In genomic region chr15:39145146-39145545, GRCh38 we compare ENCODE assay signal across 14 cellular contexts.
"Had no signal": no experiment of that assay in that cellular context is flagged by ENCODE, and none has a peak within 500 bp of the region (broad histone marks: within the 10 kb centered on the region; RNA-seq: fewer than 3 reads in every experiment).

No MANE protein-coding gene starts in this region.

- H3K9me3 ChIP-seq: tibial nerve had no signal

- H3K27me3 ChIP-seq: brain microvascular endothelial cell, tibial nerve had no signal

- H3K27ac ChIP-seq: brain microvascular endothelial cell had no signal

- ATAC-seq: activated T-cell treated with anti-CD3 and anti-CD28 coated beads, Interleukin-2, amount 50 U/mL, for 4 hours; left colon; naive thymus-derived CD4-positive, alpha-beta T cell had no signal

- DNase-seq: activated CD4-positive, alpha-beta T cell treated with anti-CD3 and anti-CD28 coated beads for 4 hours; activated naive CD4-positive, alpha-beta T cell; activated T-cell treated with anti-CD3 and anti-CD28 coated beads, Interleukin-2, amount 50 U/mL, for 4 hours; amniotic stem cell; brain microvascular endothelial cell; endodermal cell; erythroblast; left colon; naive thymus-derived CD4-positive, alpha-beta T cell; posterior cingulate gyrus; small intestine had no signal

- H3K4me3 Mint-ChIP-seq: activated T-cell treated with anti-CD3 and anti-CD28 coated beads, Interleukin-2, amount 50 U/mL, for 4 hours; dendritic cell treated with granulocyte-macrophage colony-stimulating factor and Interleukin-4, amounts not matched to agents 40 ng/mL and 50 ng/mL, for 4 days; endodermal cell had no signal

- H3K9me3 Mint-ChIP-seq: activated T-cell treated with anti-CD3 and anti-CD28 coated beads, Interleukin-2, amount 50 U/mL, for 4 hours; dendritic cell treated with granulocyte-macrophage colony-stimulating factor and Interleukin-4, amounts not matched to agents 40 ng/mL and 50 ng/mL, for 4 days; endodermal cell had no signal

- H3K4me1 Mint-ChIP-seq: endodermal cell had no signal

- H3K36me3 ChIP-seq: brain microvascular endothelial cell, tibial nerve had no signal

- H3K4me3 ChIP-seq: lung, tibial nerve had no signal

- H3K27ac Mint-ChIP-seq: dendritic cell treated with granulocyte-macrophage colony-stimulating factor and Interleukin-4, amounts not matched to agents 40 ng/mL and 50 ng/mL, for 4 days; endodermal cell had no signal
